Comparison of ENCODE assay signal across 33 cellular contexts in the genomic region with DNA sequence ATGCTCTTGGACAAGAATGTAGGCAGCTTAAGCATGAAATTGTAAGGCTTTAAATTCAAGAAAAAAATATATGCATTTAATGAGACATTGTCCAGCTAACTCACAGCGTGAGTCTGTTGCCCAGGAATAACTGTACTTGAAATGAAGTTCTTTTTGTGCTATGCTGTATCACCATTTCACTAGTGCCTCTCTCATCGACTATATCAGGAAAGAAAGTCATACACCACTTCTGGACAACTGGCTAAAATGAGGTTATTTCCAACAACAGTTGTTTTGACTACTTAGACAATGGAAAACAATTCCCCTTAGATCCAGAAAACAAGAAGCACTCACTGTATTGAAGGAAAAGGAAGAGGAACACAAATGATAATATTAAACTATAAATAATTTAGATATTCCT.
"Had no signal": no experiment of that assay in that cellular context is flagged by ENCODE, and none has a peak within 500 bp of the region (broad histone marks: within the 10 kb centered on the region; RNA-seq: fewer than 3 reads in every experiment).

No MANE protein-coding gene starts in this region.

- H3K4me3 ChIP-seq: adrenal gland, body of pancreas, breast epithelium had no signal

- H3K4me1 ChIP-seq: adrenal gland, body of pancreas, breast epithelium had no signal

- H3K27ac ChIP-seq: adrenal gland, body of pancreas, brain microvascular endothelial cell, breast epithelium, VCaP had no signal

- ATAC-seq: activated CD8-positive, alpha-beta T cell treated with anti-CD3 and anti-CD28 coated beads for 36 hours; activated naive CD4-positive, alpha-beta T cell treated with anti-CD3 and anti-CD28 coated beads, Interleukin-2, amount 50 U/mL, for 72 hours; activated T-cell treated with anti-CD3 and anti-CD28 coated beads, Interleukin-2, amount 50 U/mL, for 4 hours; activated T-cell treated with anti-CD3 and anti-CD28 coated beads, Interleukin-2, amount 50 U/mL, for 72 hours; activated T-helper 17 cell treated with anti-CD3 and anti-CD28 coated beads, Interleukin-2, amount 50 U/mL, for 72 hours; body of pancreas had no signal

- H3K27me3 ChIP-seq: adrenal gland, body of pancreas, brain microvascular endothelial cell, breast epithelium had no signal

- DNase-seq: activated B cell treated with CpG ODN at 0.5 μM for 24 hours; activated CD4-positive, alpha-beta memory T cell treated with anti-CD3 and anti-CD28 coated beads for 36 hours; activated CD4-positive, alpha-beta T cell treated with anti-CD3 and anti-CD28 coated beads for 4 hours; activated CD4-positive, alpha-beta T cell treated with anti-CD3 and anti-CD28 coated beads, Interleukin-2, amount 10 ng/mL, durations not matched to agents 24 days and 14 days; activated CD4-positive, alpha-beta T cell treated with anti-CD3 and anti-CD28 coated beads, Interleukin-2, amount 50 U/mL, for 1 hour; activated CD4-positive, alpha-beta T cell treated with anti-CD3 and anti-CD28 coated beads, Interleukin-2, amount 50 U/mL, for 4 hours; activated CD4-positive, CD25-positive, alpha-beta regulatory T cell treated with anti-CD3 and anti-CD28 coated beads, Interleukin-2, amount 50 U/mL, for 72 hours; activated CD8-positive, alpha-beta memory T cell treated with anti-CD3 and anti-CD28 coated beads, Interleukin-2, amount 50 U/mL, for 4 hours; activated CD8-positive, alpha-beta T cell treated with anti-CD3 and anti-CD28 coated beads for 36 hours; activated effector memory CD4-positive, alpha-beta T cell treated with anti-CD3 and anti-CD28 coated beads, Interleukin-2, amount 50 U/mL, for 16 hours; activated gamma-delta T cell treated with Interleukin-2 at 50 U/mL for 16 hours; activated naive CD4-positive, alpha-beta T cell; activated naive CD4-positive, alpha-beta T cell treated with anti-CD3 and anti-CD28 coated beads for 36 hours; activated naive CD4-positive, alpha-beta T cell treated with anti-CD3 and anti-CD28 coated beads, Interleukin-2, amount 50 U/mL, for 16 hours; activated naive CD8-positive, alpha-beta T cell treated with anti-CD3 and anti-CD28 coated beads for 36 hours; activated T-cell treated with anti-CD3 and anti-CD28 coated beads for 4 hours; activated T-cell treated with anti-CD3 and anti-CD28 coated beads, Interleukin-2, amount 50 U/mL, for 1 hour; activated T-cell treated with anti-CD3 and anti-CD28 coated beads, Interleukin-2, amount 50 U/mL, for 4 hours; activated T-cell treated with anti-CD3 and anti-CD28 coated beads, Interleukin-2, amount 50 U/mL, for 72 hours; adrenal gland; amniotic stem cell; aorta; body of pancreas; brain microvascular endothelial cell; caudate nucleus; cerebellar nuclear complex; T-helper 1 cell; T-helper 2 cell; T-helper 9 cell had no signal

- H3K36me3 ChIP-seq: adrenal gland, brain microvascular endothelial cell, breast epithelium had no signal

- H3K9me3 ChIP-seq: adrenal gland had no signal
